In the genomic region with DNA sequence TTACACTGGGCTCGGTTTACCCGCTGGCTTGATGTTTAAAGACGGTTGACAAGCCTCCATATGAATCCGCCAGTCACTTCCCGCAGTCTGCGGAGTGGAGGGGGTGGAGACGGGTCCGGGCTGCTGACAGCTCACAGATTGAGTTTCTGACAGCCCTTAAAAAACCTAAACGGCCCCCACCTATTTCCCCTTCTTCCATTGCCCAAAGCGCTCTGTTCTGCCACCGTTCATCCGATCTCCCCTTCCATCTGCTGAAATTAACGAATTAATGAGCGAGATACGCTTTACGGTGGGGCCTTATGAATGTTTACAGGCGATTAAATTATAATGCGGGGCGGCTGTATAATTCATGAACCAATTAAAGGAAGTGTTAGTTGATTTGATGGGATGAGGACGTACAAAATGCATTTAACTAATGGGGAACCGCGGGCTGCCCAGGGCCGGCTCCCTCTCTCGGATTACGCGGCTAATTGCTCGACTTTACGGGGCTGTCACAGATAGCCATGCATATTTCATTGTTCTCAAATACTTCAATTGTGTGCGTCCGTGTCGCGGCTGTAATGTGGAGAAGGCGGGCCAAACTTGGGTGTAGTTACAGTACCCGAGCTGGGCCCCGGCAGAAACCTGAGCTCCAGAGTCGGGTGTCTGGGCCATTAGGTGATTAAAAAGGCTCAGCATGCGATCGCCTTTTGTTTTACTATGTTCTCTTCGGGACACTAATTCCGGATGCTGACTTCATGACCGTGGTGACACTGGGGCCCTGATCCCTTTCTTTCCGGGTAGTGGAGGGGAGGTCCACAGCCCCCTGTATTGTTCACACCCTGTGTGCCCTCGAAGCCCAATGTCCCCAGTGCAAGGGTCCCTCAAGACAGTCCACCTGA, we compare ENCODE assay signal across 12 cellular contexts.
DNase-seq lines count a peak whose midpoint lies in the region; ATAC-seq, FAIRE-seq and TF ChIP-seq lines count a peak whose summit lies in the region.
"Had no signal": no experiment of that assay in that cellular context is flagged by ENCODE, and none has a peak within 500 bp of the region (broad histone marks: within the 10 kb centered on the region; RNA-seq: fewer than 3 reads in every experiment).

No MANE protein-coding gene starts in this region.

- peaks cover 20% of the 10 kb centered on the region for H3K27me3 Mint-ChIP-seq in memory B cell

- ATAC-seq in memory B cell (ENCODE audit: low read depth): no peak

- no peak overlapping the region for H3K4me3 Mint-ChIP-seq in memory B cell

- H3K79me2 ChIP-seq in OCI-LY7 (ENCODE audit: insufficient read depth, low read depth, low read length): no peaks in the 10 kb centered on the region

- no peaks in the 10 kb centered on the region for H3K9me3 Mint-ChIP-seq in memory B cell

- peak overlapping the region; percentile 60 for H3K27ac Mint-ChIP-seq in memory B cell

- no peaks in the 10 kb centered on the region for H3K36me3 ChIP-seq in OCI-LY7 (ENCODE audit: insufficient read depth, low read length)
- H3K36me3 ChIP-seq: esophagus squamous epithelium had no signal

- POLR2A ChIA-PET in OCI-LY7 (lab: Charles Lee): interaction anchor here (0.8 kb wide), 1 partner anchor 524 kb away, joined by 3 read pairs; no protein-coding TSS in a partner anchor

- no peaks in the 10 kb centered on the region for H3K9me3 ChIP-seq in OCI-LY7 (ENCODE audit: low read length)
- H3K9me3 ChIP-seq: esophagus squamous epithelium had no signal

- H3K4me2 ChIP-seq in OCI-LY7 (ENCODE audit: low read length): no peak overlapping the region

- no peak overlapping the region for H3K4me3 ChIP-seq in OCI-LY7 (ENCODE audit: low read depth, low read length, poor library complexity, severe bottlenecking)

- no peak for TF ChIP-seq POLR2A in GM12892 (IDR thresholded peaks at IDR 0.05; ENCODE audit: low read depth, low read length)

- DNase-seq in DMS79 treated with DMSO at 0.1 percent for 48 hours (lab: John Stamatoyannopoulos, UW) (peak; percentile 33), NCI-H1105 treated with DMSO at 0.1 percent for 48 hours (lab: John Stamatoyannopoulos, UW) (peak; percentile 64), dermis blood vessel endothelial cell (peak; percentile 17), memory B cell (ENCODE audit: low spot score in 2 of 2) (no peak), SHP77 (lab: John Stamatoyannopoulos, UW) (no peak), OCI-LY7 (ENCODE audit: low spot score) (no peak), GM12892 (ENCODE audit: insufficient read length) (no peak)
- DNase-seq in activated CD4-positive, CD25-positive, alpha-beta regulatory T cell (lab: John Stamatoyannopoulos, UW): no peak
- DNase-seq: esophagus squamous epithelium, IMR-90, NCI-H345 had no signal

- BruUV-seq in OCI-LY7 (replicated peaks; lab: Mats Ljungman, UMichigan): no TSS peak

- TF ChIP-seq CTCF in OCI-LY7 (conservative IDR thresholded peaks at IDR 0.05; ENCODE audit: low read length): no peak

- CTCF ChIA-PET in OCI-LY7 (lab: Charles Lee; ENCODE audit: unreplicated experiment): no interaction called here

- intact Hi-C loops in OCI-LY7 (cut with micrococcal nuclease; ENCODE audit: unreplicated experiment): no loop called here

- H2AFZ ChIP-seq in OCI-LY7 (ENCODE audit: low read length): no peak overlapping the region

- H3K36me3 Mint-ChIP-seq in memory B cell: no peaks in the 10 kb centered on the region

- FAIRE-seq in GM12892 (lab: Jason Lieb, UNC): no peak
- FAIRE-seq: GM18507 had no signal

- H3K27ac ChIP-seq in OCI-LY7 (ENCODE audit: low read depth, low read length, poor library complexity, severe bottlenecking): no peak overlapping the region
- H3K27ac ChIP-seq: esophagus squamous epithelium had no signal

- H3K4me1 ChIP-seq in OCI-LY7 (ENCODE audit: insufficient read depth, low read length, poor library complexity, severe bottlenecking): no peaks in the 10 kb centered on the region

- H3K4me1 Mint-ChIP-seq in memory B cell: peaks cover 2% of the 10 kb centered on the region

- H3K9me2 ChIP-seq in OCI-LY7 (ENCODE audit: insufficient read depth, low read length): no peaks in the 10 kb centered on the region

- H4K20me1 ChIP-seq in OCI-LY7 (ENCODE audit: insufficient read depth, low read length): no peaks in the 10 kb centered on the region

Comparison
In these comparisons a context has a peak if more than half of its experiments do, and no peak if none do; other contexts are left out.
1. DNase-seq: peak in DMS79 treated with DMSO at 0.1 percent for 48 hours (single experiment), NCI-H1105 treated with DMSO at 0.1 percent for 48 hours (single experiment) and dermis blood vessel endothelial cell (single experiment); none in memory B cell (0 of 2), SHP77 (0 of 2), OCI-LY7 (single experiment), activated CD4-positive, CD25-positive, alpha-beta regulatory T cell (0 of 4) and GM12892 (single experiment).